In the genomic region with DNA sequence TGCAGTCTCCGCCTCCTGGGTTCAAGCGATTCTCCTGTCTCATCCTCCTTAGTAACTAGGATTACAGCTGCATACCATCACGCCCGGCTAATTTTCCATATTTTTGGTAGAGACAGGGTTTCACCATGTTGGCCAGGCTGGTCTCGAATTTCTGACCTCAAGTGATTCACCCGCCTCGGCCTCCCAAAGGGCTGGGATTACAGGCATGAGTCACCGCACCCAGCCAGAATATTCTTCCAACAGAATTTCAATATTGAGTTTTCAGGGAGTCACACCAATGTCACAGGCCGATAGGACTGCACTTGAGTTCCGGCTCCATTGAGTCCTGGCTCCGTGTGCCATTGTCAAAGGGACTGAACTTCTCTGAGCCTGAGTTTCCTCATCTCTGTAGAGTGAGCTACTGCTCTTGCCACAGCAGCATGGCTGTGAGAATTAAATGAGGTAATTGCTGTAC, we compare ENCODE assay signal across 14 cellular contexts.
DNase-seq lines count a peak whose midpoint lies in the region; ATAC-seq, FAIRE-seq and TF ChIP-seq lines count a peak whose summit lies in the region.
"Had no signal": no experiment of that assay in that cellular context is flagged by ENCODE, and none has a peak within 500 bp of the region (broad histone marks: within the 10 kb centered on the region; RNA-seq: fewer than 3 reads in every experiment).

No MANE protein-coding gene starts in this region.

- in situ Hi-C loops in Caki2 (cut with HindIII; ENCODE audit: low pct_unique_long_range_greater_than_20kb, low sequenced_read_pairs) = no loop called here

- H3K27ac Mint-ChIP-seq in activated T-helper 1 cell treated with anti-CD3 and anti-CD28 coated beads, Interleukin-12 subunit alpha, Interleukin-12 subunit beta, Interleukin-2, Interleukin-4 antibody, amounts not matched to agents 30 ng/mL and 10 ng/mL and 1 ng/mL, durations not matched to agents 14 hours and 24 hours and 36 hours = no peak overlapping the region
- H3K27ac Mint-ChIP-seq: CD8-positive, alpha-beta T cell; progenitor cell of endocrine pancreas; T-helper 1 cell treated with Interleukin-12 subunit alpha and Interleukin-12 subunit beta and Interleukin-4 antibody, amounts not matched to agents 30 μg/mL and 1 μg/mL, for 36 hours had no signal

- H3K27me3 Mint-ChIP-seq in activated T-helper 1 cell treated with anti-CD3 and anti-CD28 coated beads, Interleukin-12 subunit alpha, Interleukin-12 subunit beta, Interleukin-2, Interleukin-4 antibody, amounts not matched to agents 30 ng/mL and 10 ng/mL and 1 ng/mL, durations not matched to agents 14 hours and 24 hours and 36 hours (ENCODE audit: insufficient read depth) = no peaks in the 10 kb centered on the region
- no peaks in the 10 kb centered on the region for H3K27me3 Mint-ChIP-seq in activated T-cell treated with anti-CD3 and anti-CD28 coated beads, Interleukin-2, amount 50 U/mL, for 4 hours (ENCODE audit: low read depth)
- H3K27me3 Mint-ChIP-seq: progenitor cell of endocrine pancreas had no signal

- no peaks in the 10 kb centered on the region for H3K9me3 Mint-ChIP-seq in activated T-helper 1 cell treated with anti-CD3 and anti-CD28 coated beads, Interleukin-12 subunit alpha, Interleukin-12 subunit beta, Interleukin-2, Interleukin-4 antibody, amounts not matched to agents 30 ng/mL and 10 ng/mL and 1 ng/mL, durations not matched to agents 14 hours and 24 hours and 36 hours
- no peaks in the 10 kb centered on the region for H3K9me3 Mint-ChIP-seq in activated T-cell treated with anti-CD3 and anti-CD28 coated beads, Interleukin-2, amount 50 U/mL, for 4 hours
- H3K9me3 Mint-ChIP-seq: CD8-positive, alpha-beta T cell; T-helper 1 cell treated with Interleukin-12 subunit alpha and Interleukin-12 subunit beta and Interleukin-4 antibody, amounts not matched to agents 30 μg/mL and 1 μg/mL, for 36 hours had no signal

- H3K4me1 ChIP-seq in small intestine (ENCODE audit: control insufficient read depth in 2 of 2, insufficient read depth in 1 of 2, low read depth in 1 of 2, low read length in 1 of 2) = no peaks in the 10 kb centered on the region
- H3K4me1 ChIP-seq: body of pancreas had no signal

- H3K4me1 Mint-ChIP-seq in activated T-helper 1 cell treated with anti-CD3 and anti-CD28 coated beads, Interleukin-12 subunit alpha, Interleukin-12 subunit beta, Interleukin-2, Interleukin-4 antibody, amounts not matched to agents 30 ng/mL and 10 ng/mL and 1 ng/mL, durations not matched to agents 14 hours and 24 hours and 36 hours (ENCODE audit: low read depth) = no peaks in the 10 kb centered on the region
- no peaks in the 10 kb centered on the region for H3K4me1 Mint-ChIP-seq in activated T-cell treated with anti-CD3 and anti-CD28 coated beads, Interleukin-2, amount 50 U/mL, for 4 hours (ENCODE audit: low read depth)

- DNase-seq in Caki2 (ENCODE audit: low read depth) (peak; percentile 45), M059J (ENCODE audit: low read depth) (peak; percentile 92), choroid plexus epithelial cell (ENCODE audit: low read depth) (peak; percentile 55), posterior vena cava (ENCODE audit: low spot score) (peak; percentile 86), small intestine (no peak)
- no peak for DNase-seq in activated T-helper 1 cell treated with anti-CD3 and anti-CD28 coated beads, Interleukin-12 subunit alpha, Interleukin-12 subunit beta, Interleukin-2, Interleukin-4 antibody, amounts not matched to agents 30 ng/mL and 10 ng/mL and 1 ng/mL, durations not matched to agents 14 hours and 24 hours and 36 hours (ENCODE audit: low spot score)
- DNase-seq in activated T-cell treated with anti-CD3 and anti-CD28 coated beads, Interleukin-2, amount 50 U/mL, for 4 hours = no peak
- DNase-seq: body of pancreas; CD8-positive, alpha-beta T cell; MM.1S; NCI-H2171 treated with DMSO at 0.1 percent for 48 hours had no signal

- WGBS in small intestine, 3 donors = 83 to 89% (median 86%) methylated on average over 11 of the region's 11 CpGs

- TF ChIP-seq CTCF in choroid plexus epithelial cell (conservative IDR thresholded peaks at IDR 0.05; ENCODE audit: low read depth, low read length) = no peak

- H3K27me3 ChIP-seq in small intestine (ENCODE audit: control insufficient read depth in 2 of 2, insufficient read depth in 2 of 2, low read length in 2 of 2) = no peaks in the 10 kb centered on the region
- H3K27me3 ChIP-seq: body of pancreas had no signal

- H3K4me3 ChIP-seq in choroid plexus epithelial cell (ENCODE audit: low read depth, low read length) = no peak overlapping the region
- H3K4me3 ChIP-seq in small intestine (ENCODE audit: low read depth in 1 of 2, low read length in 2 of 2) = no peak overlapping the region
- H3K4me3 ChIP-seq: body of pancreas had no signal

- intact Hi-C loops in posterior vena cava (cut with DNase I) = no loop called here
- intact Hi-C loops in activated T-helper 1 cell treated with anti-CD3 and anti-CD28 coated beads, Interleukin-12 subunit alpha, Interleukin-12 subunit beta, Interleukin-2, Interleukin-4 antibody, amounts not matched to agents 30 ng/mL and 10 ng/mL and 1 ng/mL, durations not matched to agents 14 hours and 24 hours and 36 hours (cut with micrococcal nuclease) = no loop called here

- H3K36me3 ChIP-seq in small intestine (ENCODE audit: control insufficient read depth in 2 of 2, insufficient read depth in 2 of 2, low read length in 2 of 2) = no peaks in the 10 kb centered on the region

- no peak for ATAC-seq in HG02840 (IDR thresholded peaks at IDR 0.05; ENCODE audit: low FRiP score, unreplicated experiment)
- ATAC-seq in activated T-cell treated with anti-CD3 and anti-CD28 coated beads, Interleukin-2, amount 50 U/mL, for 4 hours = no peak
- ATAC-seq: body of pancreas; CD8-positive, alpha-beta T cell had no signal

- no peak for FAIRE-seq in small intestine (lab: Jason Lieb, UNC)

- no peak overlapping the region for H3K27ac ChIP-seq in small intestine (ENCODE audit: low read depth in 1 of 2, low read length in 1 of 2)
- H3K27ac ChIP-seq: body of pancreas had no signal

- no peaks in the 10 kb centered on the region for H3K9me3 ChIP-seq in small intestine (ENCODE audit: control insufficient read depth, low read depth)
- H3K9me3 ChIP-seq: body of pancreas had no signal

- H3K4me3 Mint-ChIP-seq in activated T-helper 1 cell treated with anti-CD3 and anti-CD28 coated beads, Interleukin-12 subunit alpha, Interleukin-12 subunit beta, Interleukin-2, Interleukin-4 antibody, amounts not matched to agents 30 ng/mL and 10 ng/mL and 1 ng/mL, durations not matched to agents 14 hours and 24 hours and 36 hours = no peak overlapping the region
- no peak overlapping the region for H3K4me3 Mint-ChIP-seq in activated T-cell treated with anti-CD3 and anti-CD28 coated beads, Interleukin-2, amount 50 U/mL, for 4 hours
- H3K4me3 Mint-ChIP-seq: CD8-positive, alpha-beta T cell; T-helper 1 cell treated with Interleukin-12 subunit alpha and Interleukin-12 subunit beta and Interleukin-4 antibody, amounts not matched to agents 30 μg/mL and 1 μg/mL, for 36 hours had no signal

- no peaks in the 10 kb centered on the region for H3K36me3 Mint-ChIP-seq in activated T-helper 1 cell treated with anti-CD3 and anti-CD28 coated beads, Interleukin-12 subunit alpha, Interleukin-12 subunit beta, Interleukin-2, Interleukin-4 antibody, amounts not matched to agents 30 ng/mL and 10 ng/mL and 1 ng/mL, durations not matched to agents 14 hours and 24 hours and 36 hours (ENCODE audit: low read depth)
- no peaks in the 10 kb centered on the region for H3K36me3 Mint-ChIP-seq in activated T-cell treated with anti-CD3 and anti-CD28 coated beads, Interleukin-2, amount 50 U/mL, for 4 hours (ENCODE audit: insufficient read depth)
- H3K36me3 Mint-ChIP-seq: CD8-positive, alpha-beta T cell had no signal

Comparison
In these comparisons a context has a peak if more than half of its experiments do, and no peak if none do; other contexts are left out.
1. DNase-seq: peak in Caki2 (single experiment), M059J (single experiment), choroid plexus epithelial cell (single experiment) and posterior vena cava (single experiment); none in small intestine (single experiment), activated T-helper 1 cell treated with anti-CD3 and anti-CD28 coated beads, Interleukin-12 subunit alpha, Interleukin-12 subunit beta, Interleukin-2, Interleukin-4 antibody, amounts not matched to agents 30 ng/mL and 10 ng/mL and 1 ng/mL, durations not matched to agents 14 hours and 24 hours and 36 hours (single experiment) and activated T-cell treated with anti-CD3 and anti-CD28 coated beads, Interleukin-2, amount 50 U/mL, for 4 hours (single experiment).